ENCODE assay signal across 2 cellular contexts in the genomic region with DNA sequence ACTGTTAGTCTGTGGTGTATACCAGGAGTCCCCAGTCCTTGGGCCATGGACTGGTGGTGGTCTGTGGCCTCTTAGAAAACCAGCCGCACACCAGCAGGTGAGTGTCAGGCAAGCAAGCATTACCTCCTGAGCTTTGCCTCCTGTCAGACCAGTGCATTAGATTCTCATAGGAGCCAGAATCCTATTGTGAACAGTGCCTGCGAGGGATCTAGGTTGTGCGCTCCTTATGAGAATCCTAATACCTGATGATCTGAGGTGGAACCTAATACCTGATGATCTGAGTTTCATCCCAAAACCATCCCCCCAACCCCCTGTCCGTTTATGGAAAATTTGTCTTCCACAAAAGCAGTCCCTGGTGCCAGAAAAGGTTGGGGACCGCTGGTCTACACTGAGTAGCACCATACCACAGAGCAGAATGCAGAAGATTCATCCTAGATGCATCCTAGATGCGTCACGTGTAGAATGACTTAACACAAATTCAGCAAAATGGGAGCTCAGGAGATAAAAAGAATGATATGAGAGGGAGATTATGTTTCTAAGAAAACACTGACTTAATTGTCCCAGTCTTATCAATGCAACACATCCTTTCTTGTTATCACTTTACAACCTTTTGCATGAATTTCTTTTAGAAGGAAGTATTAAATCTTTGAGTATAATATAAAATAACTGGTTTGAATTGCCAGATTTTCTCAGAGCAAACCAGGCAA.
TF ChIP-seq lines count a peak whose summit lies in the region.

No MANE protein-coding gene starts in this region.

TF ChIP-seq in HepG2, 621 proteins besides CTCF, POLR2A, EP300 and RAD21:
- TF ChIP-seq ZNF333 (CRISPR knock-in tag; IDR thresholded peaks at IDR 0.05; ENCODE audit: borderline replicate concordance) (no peak), RBM22 (optimal IDR thresholded peaks at IDR 0.05; ENCODE audit: low read length) (peak; percentile 57)

TF ChIP-seq in GM12878, 131 proteins besides CTCF, POLR2A, EP300 and RAD21:
- TF ChIP-seq POLR2AphosphoS2 (IDR thresholded peaks at IDR 0.05; ENCODE audit: low read depth, low read length) (0 out of 2 replicates have a peak, but pooled peaks have one; percentile 38), RELA (IDR thresholded peaks at IDR 0.05; ENCODE audit: borderline replicate concordance, partially characterized antibody) (no peak)
